ENCODE assay signal across 22 cellular contexts in genomic region chr1:88980918-88981317, GRCh38. TPM values are rescaled to one million over a fixed set of nuclear protein-coding genes. Genes with fewer than 3 reads are reported as not detected.
DNase-seq lines count a peak whose midpoint lies in the region; ATAC-seq and TF ChIP-seq lines count a peak whose summit lies in the region.
"Had no signal": no experiment of that assay in that cellular context is flagged by ENCODE, and none has a peak within 500 bp of the region (broad histone marks: within the 10 kb centered on the region; RNA-seq: fewer than 3 reads in every experiment).

No MANE protein-coding gene starts in this region.

- no peak for TF ChIP-seq CTCF in left ventricle myocardium inferior (IDR thresholded peaks at IDR 0.05; ENCODE audit: borderline replicate concordance)
- TF ChIP-seq CTCF in transverse colon (IDR thresholded peaks at IDR 0.05), result no peak

- H3K36me3 ChIP-seq in left ventricle myocardium inferior (peaks cover 23% of the 10 kb centered on the region), transverse colon (peaks cover 0 to 13% (median 0%) of the 10 kb centered on the region in 4 donors)

- ATAC-seq in right cardiac atrium (no peak), left colon (peak; percentile 54), GM19023 (IDR thresholded peaks at IDR 0.05; ENCODE audit: unreplicated experiment) (no peak)
- ATAC-seq: left lung; naive thymus-derived CD8-positive, alpha-beta T cell had no signal

- DNase-seq in T-helper 1 cell (no peak), left ventricle myocardium inferior (no peak), right cardiac atrium (no peak), left colon (no peak), transverse colon (no peak), iPS-NIHi11 (ENCODE audit: low spot score) (no peak)
- DNase-seq: 8988T; activated CD4-positive, alpha-beta T cell treated with anti-CD3 and anti-CD28 coated beads for 48 hours; activated gamma-delta T cell; effector memory CD4-positive, alpha-beta T cell; HCEC 1CT; left lung; naive thymus-derived CD8-positive, alpha-beta T cell; NCI-H1048; NCI-H748 treated with DMSO at 0.1 percent for 48 hours; stimulated activated naive CD4-positive, alpha-beta T cell; T-helper 9 cell had no signal

- H3K9me3 Mint-ChIP-seq in T-helper 1 cell treated with Interleukin-12 subunit alpha and Interleukin-12 subunit beta and Interleukin-4 antibody, amounts not matched to agents 30 μg/mL and 1 μg/mL, for 36 hours, result no peaks in the 10 kb centered on the region
- H3K9me3 Mint-ChIP-seq: naive thymus-derived CD8-positive, alpha-beta T cell had no signal

- peaks cover 61% of the 10 kb centered on the region for H3K4me1 Mint-ChIP-seq in T-helper 1 cell treated with Interleukin-12 subunit alpha and Interleukin-12 subunit beta and Interleukin-4 antibody, amounts not matched to agents 30 μg/mL and 1 μg/mL, for 36 hours (ENCODE audit: low read depth)

- H3K27me3 ChIP-seq in left ventricle myocardium inferior (ENCODE audit: low read depth), result no peaks in the 10 kb centered on the region
- no peaks in the 10 kb centered on the region for H3K27me3 ChIP-seq in right cardiac atrium (ENCODE audit: control insufficient read depth, insufficient read depth)
- no peaks in the 10 kb centered on the region for H3K27me3 ChIP-seq in transverse colon
- H3K27me3 ChIP-seq: left lung had no signal

- in situ Hi-C loops in transverse colon (cut with MboI; ENCODE audit: low pct_ligation_motif_present in 1 of 4, low pct_unique_long_range_greater_than_20kb in 1 of 4, low sequenced_read_pairs in 3 of 4), result no loop called here

- H3K27ac Mint-ChIP-seq in T-helper 1 cell treated with Interleukin-12 subunit alpha and Interleukin-12 subunit beta and Interleukin-4 antibody, amounts not matched to agents 30 μg/mL and 1 μg/mL, for 36 hours, result peak overlapping the region; percentile 33

- no peaks in the 10 kb centered on the region for H3K27me3 Mint-ChIP-seq in T-helper 1 cell treated with Interleukin-12 subunit alpha and Interleukin-12 subunit beta and Interleukin-4 antibody, amounts not matched to agents 30 μg/mL and 1 μg/mL, for 36 hours (ENCODE audit: low read depth)
- H3K27me3 Mint-ChIP-seq: naive thymus-derived CD8-positive, alpha-beta T cell had no signal

- no peak for TF ChIP-seq POLR2A in transverse colon (IDR thresholded peaks at IDR 0.05)

- WGBS in right cardiac atrium, result 32% methylated on average over 1 of the region's 1 CpG
- WGBS in transverse colon (ENCODE audit: low coverage in 1 of 2), 2 donors, result 20 to 23% methylated on average over 1 of the region's 1 CpG

- peaks cover 57% of the 10 kb centered on the region for H3K36me3 Mint-ChIP-seq in T-helper 1 cell treated with Interleukin-12 subunit alpha and Interleukin-12 subunit beta and Interleukin-4 antibody, amounts not matched to agents 30 μg/mL and 1 μg/mL, for 36 hours (ENCODE audit: low read depth)

- H3K4me1 ChIP-seq in left ventricle myocardium inferior (peaks cover 55% of the 10 kb centered on the region), right cardiac atrium (ENCODE audit: control insufficient read depth, insufficient read depth, low read length) (peaks cover 6% of the 10 kb centered on the region), transverse colon (peaks cover 21 to 64% (median 35%) of the 10 kb centered on the region in 4 donors)

- TF ChIP-seq EP300 in transverse colon (IDR thresholded peaks at IDR 0.05; ENCODE audit: low read depth), result no peak

- H3K9me3 ChIP-seq in left ventricle myocardium inferior (replicated peaks) (no peaks in the 10 kb centered on the region), right cardiac atrium (ENCODE audit: control insufficient read depth, low read length) (no peaks in the 10 kb centered on the region), transverse colon (no peaks in the 10 kb centered on the region)
- H3K9me3 ChIP-seq: left lung had no signal

- intact Hi-C loops in left ventricle myocardium inferior (cut with micrococcal nuclease), result no loop called here
- intact Hi-C loops in right cardiac atrium (cut with DNase I), result no loop called here
- intact Hi-C loops in left colon (cut with DNase I, micrococcal nuclease), result no loop called here
- intact Hi-C loops in transverse colon (cut with DNase I; ENCODE audit: low total_unique reads), result no loop called here

- H3K4me3 ChIP-seq in left ventricle myocardium inferior, result no peak overlapping the region
- H3K4me3 ChIP-seq in right cardiac atrium (ENCODE audit: low read length), result no peak overlapping the region
- H3K4me3 ChIP-seq in transverse colon, result no peak overlapping the region
- H3K4me3 ChIP-seq: coronary artery, left lung had no signal

- H3K27ac ChIP-seq in left ventricle myocardium inferior (replicated peaks) (peak overlapping the region; percentile 2), right cardiac atrium (ENCODE audit: low read length) (no peak overlapping the region), transverse colon (peak overlapping the region in 3 of 4 donors; percentile 16 to 32 (median 24))
- H3K27ac ChIP-seq: C4-2B, coronary artery, VCaP had no signal

- H3K4me3 Mint-ChIP-seq in T-helper 1 cell treated with Interleukin-12 subunit alpha and Interleukin-12 subunit beta and Interleukin-4 antibody, amounts not matched to agents 30 μg/mL and 1 μg/mL, for 36 hours, result peak overlapping the region; percentile 35
- H3K4me3 Mint-ChIP-seq: naive thymus-derived CD8-positive, alpha-beta T cell had no signal

RNA-seq across cellular contexts. Expression of gene KYAT3, which starts 11.5 kb away (rescaled TPM):
- total RNA-seq in left ventricle myocardium inferior (7.5 TPM), right cardiac atrium (10 to 100 TPM in 3 of 4 donors, 1 to 10 TPM in 1; 9.4 to 14.3 (median 11.5) TPM), left colon (10 to 100 TPM; 21.6 to 27.4 TPM), transverse colon (10 to 100 TPM in 3 of 4 donors, 1 to 10 TPM in 1; 7.8 to 23.3 (median 20.5) TPM)
- 9.6 TPM for polyA plus RNA-seq in right cardiac atrium

RNA-seq across cellular contexts. Expression of gene RBMXL1, which starts 11.5 kb away (rescaled TPM):
- total RNA-seq in left ventricle myocardium inferior, result 11.9 TPM
- 10 to 100 TPM; 11.1 to 16.6 (median 13.2) TPM for total RNA-seq in right cardiac atrium
- 3.5 TPM for polyA plus RNA-seq in right cardiac atrium
- total RNA-seq in left colon, result 10 to 100 TPM in 1 of 2 donors, 1 to 10 TPM in 1; 9.6 to 11.8 TPM
- total RNA-seq in transverse colon, result 10 to 100 TPM in 2 of 4 donors, 1 to 10 TPM in 2; 7.2 to 14.9 (median 10.0) TPM

RNA-seq across cellular contexts. Expression of gene GBP3, which starts 41.7 kb away (rescaled TPM):
- 7.9 TPM for total RNA-seq in left ventricle myocardium inferior
- 10 to 100 TPM in 1 of 4 donors, 1 to 10 TPM in 3; 7.4 to 10.3 (median 8.3) TPM for total RNA-seq in right cardiac atrium
- 3.5 TPM for polyA plus RNA-seq in right cardiac atrium
- 100 to 1,000 TPM in 1 of 2 donors, 10 to 100 TPM in 1; 63.1 to 126 TPM for total RNA-seq in left colon
- 100 to 1,000 TPM in 1 of 4 donors, 10 to 100 TPM in 2, 1 to 10 TPM in 1; 5.4 to 102 (median 55.2) TPM for total RNA-seq in transverse colon
